22 cellular contexts compared by ENCODE assay signal in the genomic region with DNA sequence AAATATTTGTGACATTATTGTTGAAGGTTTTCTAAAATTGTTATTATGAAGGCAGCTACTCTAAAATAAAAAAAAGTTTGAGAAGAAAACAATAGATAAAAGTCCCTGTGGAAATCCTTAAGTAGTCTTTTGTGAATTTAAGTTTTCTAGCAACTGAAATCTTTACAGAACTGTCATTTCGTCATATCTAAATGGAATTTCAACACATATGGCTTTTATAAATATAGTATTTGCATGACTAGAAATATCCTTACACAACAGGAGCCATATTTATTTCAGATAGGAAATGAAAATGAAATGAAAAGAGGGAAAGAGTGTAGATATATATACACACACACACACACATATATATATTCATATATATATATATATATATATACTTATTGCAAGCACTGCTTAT.
DNase-seq lines count a peak whose midpoint lies in the region; ATAC-seq and TF ChIP-seq lines count a peak whose summit lies in the region.
"Had no signal": no experiment of that assay in that cellular context is flagged by ENCODE, and none has a peak within 500 bp of the region (broad histone marks: within the 10 kb centered on the region; RNA-seq: fewer than 3 reads in every experiment).

No MANE protein-coding gene starts in this region.

- no peak for TF ChIP-seq POLR2A in breast epithelium (IDR thresholded peaks at IDR 0.05)

- BruUV-seq in MCF 10A (replicated peaks; lab: Mats Ljungman, UMichigan) = no TSS peak

- H3K27me3 Mint-ChIP-seq in MCF 10A (ENCODE audit: insufficient read depth, unreplicated experiment) = no peaks in the 10 kb centered on the region
- H3K27me3 Mint-ChIP-seq: CD8-positive, alpha-beta memory T cell; T-helper 17 cell had no signal

- DNase-seq in MCF 10A (ENCODE audit: unreplicated experiment) (peak; percentile 16), breast epithelium (ENCODE audit: low spot score in 2 of 2) (no peak), NOMO-1 treated with DMSO at 0.1 percent for 48 hours (lab: John Stamatoyannopoulos, UW; ENCODE audit: unreplicated experiment) (peak; percentile 80), adipocyte (ENCODE audit: low read depth) (peak; percentile 72), Right ventricle myocardium inferior (ENCODE audit: missing footprints) (no peak), RPMI8226 (no peak)
- DNase-seq in activated CD4-positive, CD25-positive, alpha-beta regulatory T cell (lab: John Stamatoyannopoulos, UW) = no peak
- DNase-seq in stimulated activated CD8-positive, alpha-beta memory T cell treated with anti-CD3 and anti-CD28 coated beads, Interleukin-4, amount 100 ng/mL, for 48 hours = no peak
- DNase-seq: 8988T; CD8-positive, alpha-beta memory T cell; GF-D8; MM.1S; NCI-H1694; NCI-H2081; NCI-H2171; NCI-H345; NCI-H524; NCI-H774; SW 1271; T-helper 17 cell had no signal

- no peaks in the 10 kb centered on the region for H3K9me3 ChIP-seq in breast epithelium
- no peaks in the 10 kb centered on the region for H3K9me3 ChIP-seq in adipocyte (ENCODE audit: control insufficient read depth, low read length)

- POLR2A ChIA-PET in MCF 10A (lab: Yijun Ruan, JAX) = interaction anchor here (0.7 kb wide), 1 partner anchor 1292 kb away, joined by 3 read pairs; no protein-coding TSS in a partner anchor

- intact Hi-C loops in MCF 10A (cut with micrococcal nuclease) = no loop called here
- intact Hi-C loops in breast epithelium (cut with DNase I; ENCODE audit: low total_unique reads) = no loop called here
- intact Hi-C loops in Right ventricle myocardium inferior (cut with DNase I) = no loop called here

- no peak for ATAC-seq in Right ventricle myocardium inferior
- ATAC-seq: Panc1, T-helper 17 cell had no signal

- H3K27me3 ChIP-seq in breast epithelium (no peaks in the 10 kb centered on the region), adipocyte (replicated peaks; ENCODE audit: control insufficient read depth, insufficient read depth, low read length) (no peaks in the 10 kb centered on the region)

- TF ChIP-seq CTCF in MCF 10A (IDR thresholded peaks at IDR 0.05; ENCODE audit: unreplicated experiment) = no peak
- TF ChIP-seq CTCF in breast epithelium (IDR thresholded peaks at IDR 0.05) = no peak

- CTCF ChIA-PET in MCF 10A (lab: Yijun Ruan, JAX) = no interaction called here

- no peaks in the 10 kb centered on the region for H3K4me1 Mint-ChIP-seq in MCF 10A (ENCODE audit: insufficient read depth, unreplicated experiment)
- H3K4me1 Mint-ChIP-seq: CD8-positive, alpha-beta memory T cell; T-helper 17 cell had no signal

- H3K4me1 ChIP-seq in breast epithelium (no peaks in the 10 kb centered on the region), adipocyte (ENCODE audit: control insufficient read depth, insufficient read depth, low read length) (no peaks in the 10 kb centered on the region)

- no peak overlapping the region for H3K4me3 Mint-ChIP-seq in MCF 10A (ENCODE audit: unreplicated experiment)
- H3K4me3 Mint-ChIP-seq: CD8-positive, alpha-beta memory T cell; T-helper 17 cell had no signal

- H3K9ac ChIP-seq in adipocyte (ENCODE audit: low read length) = no peak overlapping the region

- H3K36me3 Mint-ChIP-seq in MCF 10A (ENCODE audit: insufficient read depth, unreplicated experiment) = no peaks in the 10 kb centered on the region
- H3K36me3 Mint-ChIP-seq: CD8-positive, alpha-beta memory T cell had no signal

- no peaks in the 10 kb centered on the region for H3K36me3 ChIP-seq in breast epithelium
- no peaks in the 10 kb centered on the region for H3K36me3 ChIP-seq in adipocyte (ENCODE audit: control insufficient read depth, insufficient read depth, low read length, severe bottlenecking)

- H3K27ac ChIP-seq in breast epithelium = no peak overlapping the region
- H3K27ac ChIP-seq: C4-2B had no signal

- H3K27ac Mint-ChIP-seq in MCF 10A (ENCODE audit: low read depth, unreplicated experiment) = no peak overlapping the region
- H3K27ac Mint-ChIP-seq: CD8-positive, alpha-beta memory T cell; T-helper 17 cell had no signal

- H3K4me3 ChIP-seq in breast epithelium = no peak overlapping the region
- no peak overlapping the region for H3K4me3 ChIP-seq in adipocyte (ENCODE audit: low read length)

- H3K9me3 Mint-ChIP-seq in MCF 10A (ENCODE audit: unreplicated experiment) = peaks cover 7% of the 10 kb centered on the region

Comparison
In these comparisons a context has a peak if more than half of its experiments do, and no peak if none do; other contexts are left out.
1. DNase-seq: peak in MCF 10A (single experiment), NOMO-1 treated with DMSO at 0.1 percent for 48 hours (single experiment) and adipocyte (single experiment); none in breast epithelium (0 of 2), Right ventricle myocardium inferior (single experiment), RPMI8226 (single experiment), activated CD4-positive, CD25-positive, alpha-beta regulatory T cell (0 of 4) and stimulated activated CD8-positive, alpha-beta memory T cell treated with anti-CD3 and anti-CD28 coated beads, Interleukin-4, amount 100 ng/mL, for 48 hours (single experiment).